Comparison of ENCODE assay signal across 20 cellular contexts in genomic region chr2:11831415-11831814, GRCh38.
DNase-seq lines count a peak whose midpoint lies in the region; TF ChIP-seq lines count a peak whose summit lies in the region.
"Had no signal": no experiment of that assay in that cellular context is flagged by ENCODE, and none has a peak within 500 bp of the region (broad histone marks: within the 10 kb centered on the region; RNA-seq: fewer than 3 reads in every experiment).

No MANE protein-coding gene starts in this region.

- H3K4me1 Mint-ChIP-seq in HFFc6 (ENCODE audit: low read depth) = peaks cover 61% of the 10 kb centered on the region
- peaks cover 25% of the 10 kb centered on the region for H3K4me1 Mint-ChIP-seq in neural progenitor cell

- H3K4me3 ChIP-seq in BLaER1 (no peak overlapping the region), SU-DHL-6 (ENCODE audit: insufficient read depth, low read length, poor library complexity, severe bottlenecking) (no peak overlapping the region), neural progenitor cell (no peak overlapping the region)
- H3K4me3 ChIP-seq: thyroid gland had no signal

- H2AFZ ChIP-seq in SU-DHL-6 (ENCODE audit: low read depth, low read length, severe bottlenecking) (no peak overlapping the region), neural progenitor cell (replicated peaks) (no peak overlapping the region)

- H3K4me2 ChIP-seq in BLaER1 (peak overlapping the region; percentile 96), SU-DHL-6 (ENCODE audit: low read depth, low read length, poor library complexity, severe bottlenecking) (peak overlapping the region; percentile 94), neural progenitor cell (peak overlapping the region; percentile 69)

- H3K4me3 Mint-ChIP-seq in HFFc6 (no peak overlapping the region; the same call in 1 of the 2 replicates), neural progenitor cell (no peak overlapping the region)
- H3K4me3 Mint-ChIP-seq: H9; stimulated activated memory B cell treated with anti-CD40 and anti-IgM and Interleukin-4, amounts not matched to agents 10 μg/mL and 1 μg/mL and 100 μg/mL, for 72 hours had no signal

- TF ChIP-seq CTCF in HFFc6 (IDR thresholded peaks at IDR 0.05) (no peak), SU-DHL-6 (IDR thresholded peaks at IDR 0.05; ENCODE audit: insufficient read depth, low read length, poor library complexity, severe bottlenecking) (no peak), neural progenitor cell (IDR thresholded peaks at IDR 0.05) (no peak)

- H4K20me1 ChIP-seq in BLaER1 (no peaks in the 10 kb centered on the region), SU-DHL-6 (ENCODE audit: low read depth, low read length) (no peaks in the 10 kb centered on the region), neural progenitor cell (ENCODE audit: low read depth) (no peaks in the 10 kb centered on the region)

- H3K9me3 Mint-ChIP-seq in HFFc6 (peaks cover 14% of the 10 kb centered on the region), neural progenitor cell (peaks cover 9% of the 10 kb centered on the region)

- H3K27ac Mint-ChIP-seq in HFFc6 = peak overlapping the region; percentile 74
- H3K27ac Mint-ChIP-seq in neural progenitor cell = peak overlapping the region; percentile 50
- H3K27ac Mint-ChIP-seq: stimulated activated memory B cell treated with anti-CD40 and anti-IgM and Interleukin-4, amounts not matched to agents 10 μg/mL and 1 μg/mL and 100 μg/mL, for 72 hours had no signal

- no peak overlapping the region for H3K27ac ChIP-seq in BLaER1
- peak overlapping the region; percentile 97 for H3K27ac ChIP-seq in SU-DHL-6 (ENCODE audit: low read depth, low read length)
- no peak overlapping the region for H3K27ac ChIP-seq in neural progenitor cell
- H3K27ac ChIP-seq: WERI-Rb-1 had no signal

- H3K79me2 ChIP-seq in SU-DHL-6 (ENCODE audit: insufficient read depth, low read length) (no peaks in the 10 kb centered on the region), neural progenitor cell (ENCODE audit: low read depth) (no peaks in the 10 kb centered on the region)

- H3K9me2 ChIP-seq in SU-DHL-6 (replicated peaks; ENCODE audit: insufficient read depth, low read length) = no peaks in the 10 kb centered on the region

- H3K4me1 ChIP-seq in BLaER1 (peaks cover 54% of the 10 kb centered on the region), neural progenitor cell (peaks cover 17% of the 10 kb centered on the region)

- DNase-seq in HFFc6 (no peak), neural progenitor cell (ENCODE audit: low spot score) (no peak), foreskin melanocyte (no peak), HK-2 (ENCODE audit: unreplicated experiment) (no peak), NOMO-1 (lab: John Stamatoyannopoulos, UW; ENCODE audit: unreplicated experiment in 2 of 2) (no peak)
- DNase-seq: activated CD4-positive, alpha-beta T cell treated with anti-CD3 and anti-CD28 coated beads, Interleukin-2, amount 50 U/mL, for 48 hours; activated effector memory CD4-positive, alpha-beta T cell treated with anti-CD3 and anti-CD28 coated beads, Interleukin-2, amount 50 U/mL, for 16 hours; caudate nucleus; COR-L47; dorsolateral prefrontal cortex; H9; NCI-H1417 treated with DMSO at 0.1 percent for 48 hours; NCI-H526; stimulated activated CD4-positive, alpha-beta T cell treated with anti-CD3 and anti-CD28 coated beads, Interleukin-1b, Interleukin-23, amount 100 ng/mL, for 48 hours; T-helper 2 cell; thyroid gland; WERI-Rb-1 had no signal

- H3K27me3 Mint-ChIP-seq in HFFc6 (ENCODE audit: insufficient read depth) (peaks cover 2% of the 10 kb centered on the region), neural progenitor cell (ENCODE audit: insufficient read depth, low read depth) (peaks cover 3% of the 10 kb centered on the region)
- H3K27me3 Mint-ChIP-seq: stimulated activated memory B cell treated with anti-CD40 and anti-IgM and Interleukin-4, amounts not matched to agents 10 μg/mL and 1 μg/mL and 100 μg/mL, for 72 hours had no signal

- H3K27me3 ChIP-seq in BLaER1 = no peaks in the 10 kb centered on the region
- H3K27me3 ChIP-seq in SU-DHL-6 (ENCODE audit: low read length) = no peaks in the 10 kb centered on the region
- H3K27me3 ChIP-seq in neural progenitor cell = no peaks in the 10 kb centered on the region
- H3K27me3 ChIP-seq: dorsolateral prefrontal cortex, thyroid gland had no signal

- H3K36me3 ChIP-seq in BLaER1 (peaks cover 5% of the 10 kb centered on the region), SU-DHL-6 (ENCODE audit: low read length) (0 out of 2 replicates have a peak, but pooled peaks cover 11% of the 10 kb centered on the region), neural progenitor cell (no peaks in the 10 kb centered on the region)

- H3F3A ChIP-seq in SU-DHL-6 (ENCODE audit: insufficient read depth) = peaks cover 68% of the 10 kb centered on the region
- H3F3A ChIP-seq in neural progenitor cell (ENCODE audit: low read depth) = peaks cover 14% of the 10 kb centered on the region

- H3K9me3 ChIP-seq in BLaER1 (peaks cover 24% of the 10 kb centered on the region), SU-DHL-6 (ENCODE audit: insufficient read depth, low read length) (no peaks in the 10 kb centered on the region), neural progenitor cell (ENCODE audit: low read depth) (no peaks in the 10 kb centered on the region)
- H3K9me3 ChIP-seq: thyroid gland had no signal

- no peak overlapping the region for H3K9ac ChIP-seq in BLaER1
- peak overlapping the region; percentile 75 for H3K9ac ChIP-seq in SU-DHL-6 (ENCODE audit: low read length)
- H3K9ac ChIP-seq in neural progenitor cell = no peak overlapping the region

- H3K36me3 Mint-ChIP-seq in HFFc6 (ENCODE audit: low read depth) (peaks cover 14% of the 10 kb centered on the region), neural progenitor cell (peaks cover 6% of the 10 kb centered on the region)
